ENCODE assay signal across 6 cellular contexts in the genomic region with DNA sequence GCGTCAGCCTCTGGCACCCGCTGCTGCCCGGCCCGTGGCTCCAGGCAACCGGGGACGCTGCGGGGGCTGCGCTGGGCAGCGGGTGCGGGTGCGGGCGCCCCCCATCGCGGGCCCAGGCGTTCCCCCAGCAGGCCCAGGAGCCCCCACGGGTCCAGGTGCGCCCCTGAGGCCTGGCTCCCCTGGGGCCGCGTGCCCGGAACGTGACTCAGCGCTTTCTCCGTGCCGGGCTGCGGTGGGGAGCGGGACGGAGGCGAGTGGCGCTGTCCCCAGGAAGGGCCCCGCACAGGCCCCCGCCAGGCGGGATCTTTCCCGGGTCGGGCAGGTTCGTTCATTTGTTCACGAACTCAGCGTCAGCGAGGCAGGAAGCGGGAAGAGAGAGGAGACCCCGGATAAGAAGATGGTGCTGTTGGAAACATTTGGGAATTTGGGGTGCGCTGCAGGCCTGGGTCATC. TPM values are rescaled to one million over a fixed set of nuclear protein-coding genes. Genes with fewer than 3 reads are reported as not detected.
DNase-seq lines count a peak whose midpoint lies in the region; ATAC-seq and TF ChIP-seq lines count a peak whose summit lies in the region.

No MANE protein-coding gene starts in this region.

- CTCF ChIA-PET in HEK293T (lab: Yijun Ruan, JAX) = interaction anchor here (0.6 to 2.0 kb wide), 9 partner anchors 12 to 275 kb away, joined by 3 to 17 read pairs (median 4); no protein-coding TSS in a partner anchor

- H3K4me1 ChIP-seq in psoas muscle = no peaks in the 10 kb centered on the region

- 39 to 55% (median 42%) methylated on average over 26 to 41 of the region's 41 CpGs for WGBS in psoas muscle, 3 donors

- H3K27me3 ChIP-seq in psoas muscle (ENCODE audit: insufficient read depth in 3 of 3, low read length in 2 of 3) = no peaks in the 10 kb centered on the region

- H3K36me3 Mint-ChIP-seq in dendritic cell treated with granulocyte-macrophage colony-stimulating factor and Interleukin-4, amounts not matched to agents 40 ng/mL and 50 ng/mL, for 4 days (ENCODE audit: low read depth) = no peaks in the 10 kb centered on the region

- POLR2A ChIA-PET in HEK293T (lab: Yijun Ruan, JAX) = interaction anchor here (1.0 kb wide), 1 partner anchor 157 kb away, joined by 3 read pairs; no protein-coding TSS in a partner anchor

- H3K9me3 ChIP-seq in psoas muscle = no peaks in the 10 kb centered on the region

- no peak for DNase-seq in HEK293T (ENCODE audit: extremely low spot score)
- DNase-seq in psoas muscle = peak in 1 of 2 donors; percentile 57
- no peak for DNase-seq in KBM-7
- DNase-seq in DMS153 (lab: John Stamatoyannopoulos, UW) = no peak
- DNase-seq in NCI-H2081 treated with DMSO at 0.1 percent for 48 hours (lab: John Stamatoyannopoulos, UW) = no peak

- intact Hi-C loops in dendritic cell treated with granulocyte-macrophage colony-stimulating factor and Interleukin-4, amounts not matched to agents 40 ng/mL and 50 ng/mL, for 4 days (cut with micrococcal nuclease) = loop anchor here (1.0 to 2.0 kb wide), 2 partner anchors 61 to 157 kb away; no protein-coding TSS in a partner anchor
- intact Hi-C loops in psoas muscle (cut with DNase I) = loop anchor here (1.0 to 5.0 kb wide), 5 partner anchors 59 to 178 kb away; no protein-coding TSS in a partner anchor

- peak overlapping the region; percentile 55 for H3K4me3 Mint-ChIP-seq in dendritic cell treated with granulocyte-macrophage colony-stimulating factor and Interleukin-4, amounts not matched to agents 40 ng/mL and 50 ng/mL, for 4 days

- H3K9me3 Mint-ChIP-seq in dendritic cell treated with granulocyte-macrophage colony-stimulating factor and Interleukin-4, amounts not matched to agents 40 ng/mL and 50 ng/mL, for 4 days = no peaks in the 10 kb centered on the region

- H3K27ac ChIP-seq in psoas muscle = peak overlapping the region; percentile 46

- H3K27me3 Mint-ChIP-seq in dendritic cell treated with granulocyte-macrophage colony-stimulating factor and Interleukin-4, amounts not matched to agents 40 ng/mL and 50 ng/mL, for 4 days = peaks cover 44% of the 10 kb centered on the region

- in situ Hi-C loops in KBM-7 (cut with MboI; ENCODE audit: low pct_unique_long_range_greater_than_20kb, low sequenced_read_pairs) = loop anchor here (10.0 kb wide), 1 partner anchor 153 kb away; no protein-coding TSS in a partner anchor

- peak overlapping the region; percentile 64 for H3K4me3 ChIP-seq in psoas muscle

- no peak for TF ChIP-seq CTCF in psoas muscle (IDR thresholded peaks at IDR 0.05)

- H3K36me3 ChIP-seq in psoas muscle (ENCODE audit: insufficient read depth in 1 of 2, low read depth in 1 of 2) = no peaks in the 10 kb centered on the region

- ATAC-seq in psoas muscle = peak; percentile 44 to 64 (median 46)

- peak overlapping the region; percentile 37 for H3K27ac Mint-ChIP-seq in dendritic cell treated with granulocyte-macrophage colony-stimulating factor and Interleukin-4, amounts not matched to agents 40 ng/mL and 50 ng/mL, for 4 days

- H3K4me1 Mint-ChIP-seq in dendritic cell treated with granulocyte-macrophage colony-stimulating factor and Interleukin-4, amounts not matched to agents 40 ng/mL and 50 ng/mL, for 4 days (ENCODE audit: low read depth) = peaks cover 14% of the 10 kb centered on the region

TF ChIP-seq in HEK293T, 16 proteins besides CTCF, POLR2A, EP300 and RAD21:
- TF ChIP-seq ARNT (IDR thresholded peaks at IDR 0.05) (no peak), FOXA1 (IDR thresholded peaks at IDR 0.05) (no peak), CTBP1 (IDR thresholded peaks at IDR 0.05; ENCODE audit: borderline replicate concordance) (no peak), LEF1 (IDR thresholded peaks at IDR 0.05; ENCODE audit: borderline replicate concordance) (no peak), SUZ12 (IDR thresholded peaks at IDR 0.05) (no peak), FOXM1 (IDR thresholded peaks at IDR 0.05; ENCODE audit: borderline replicate concordance) (peak; percentile 52; the same call in 1 of the 2 replicates), HDGF (IDR thresholded peaks at IDR 0.05; ENCODE audit: borderline replicate concordance) (0 out of 2 replicates have a peak, but pooled peaks have one; percentile 7), L3MBTL2 (conservative IDR thresholded peaks at IDR 0.05) (no peak), BHLHE40 (IDR thresholded peaks at IDR 0.05; ENCODE audit: borderline replicate concordance) (no peak), SP1 (IDR thresholded peaks at IDR 0.05) (no peak)
- TF ChIP-seq, protein P1, sequence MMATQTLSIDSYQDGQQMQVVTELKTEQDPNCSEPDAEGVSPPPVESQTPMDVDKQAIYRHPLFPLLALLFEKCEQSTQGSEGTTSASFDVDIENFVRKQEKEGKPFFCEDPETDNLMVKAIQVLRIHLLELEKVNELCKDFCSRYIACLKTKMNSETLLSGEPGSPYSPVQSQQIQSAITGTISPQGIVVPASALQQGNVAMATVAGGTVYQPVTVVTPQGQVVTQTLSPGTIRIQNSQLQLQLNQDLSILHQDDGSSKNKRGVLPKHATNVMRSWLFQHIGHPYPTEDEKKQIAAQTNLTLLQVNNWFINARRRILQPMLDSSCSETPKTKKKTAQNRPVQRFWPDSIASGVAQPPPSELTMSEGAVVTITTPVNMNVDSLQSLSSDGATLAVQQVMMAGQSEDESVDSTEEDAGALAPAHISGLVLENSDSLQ (IDR thresholded peaks at IDR 0.05) = no peak

RNA-seq across cellular contexts. Expression of gene EXOC7, which starts 18.4 kb away (rescaled TPM):
- total RNA-seq in psoas muscle = 10 to 100 TPM; 56.0 to 61.0 (median 58.3) TPM
- polyA plus RNA-seq in psoas muscle = 10 to 100 TPM; 26.3 to 51.6 (median 43.7) TPM

RNA-seq across cellular contexts. Expression of gene FOXJ1, which starts 19.1 kb away (rescaled TPM):
- under 1 TPM in 2 of 4 donors, not detected in 2; 0.11 to 0.15 TPM for total RNA-seq in psoas muscle
- under 1 TPM; 0.07 to 0.11 (median 0.09) TPM for polyA plus RNA-seq in psoas muscle

RNA-seq across cellular contexts. Expression of gene ZACN, which starts 43.0 kb away (rescaled TPM):
- under 1 TPM in 1 of 4 donors, not detected in 3; 0.08 TPM for total RNA-seq in psoas muscle
- 1 to 10 TPM in 2 of 3 donors, under 1 TPM in 1; 0.98 to 1.6 (median 1.4) TPM for polyA plus RNA-seq in psoas muscle

RNA-seq across cellular contexts. Expression of gene GALR2, which starts 47.4 kb away (rescaled TPM):
- total RNA-seq in psoas muscle = under 1 TPM in 1 of 4 donors, not detected in 3; 0.22 TPM
- under 1 TPM; 0.05 to 0.16 (median 0.13) TPM for polyA plus RNA-seq in psoas muscle

RNA-seq across cellular contexts. Expression of gene SRP68, which starts 49.6 kb away (rescaled TPM):
- total RNA-seq in psoas muscle = 100 to 1,000 TPM in 2 of 4 donors, 10 to 100 TPM in 2; 87.3 to 117 (median 104) TPM
- polyA plus RNA-seq in psoas muscle = 100 to 1,000 TPM in 1 of 3 donors, 10 to 100 TPM in 2; 72.4 to 141 (median 88.8) TPM
